ENCODE assay signal across 8 cellular contexts in the genomic region with DNA sequence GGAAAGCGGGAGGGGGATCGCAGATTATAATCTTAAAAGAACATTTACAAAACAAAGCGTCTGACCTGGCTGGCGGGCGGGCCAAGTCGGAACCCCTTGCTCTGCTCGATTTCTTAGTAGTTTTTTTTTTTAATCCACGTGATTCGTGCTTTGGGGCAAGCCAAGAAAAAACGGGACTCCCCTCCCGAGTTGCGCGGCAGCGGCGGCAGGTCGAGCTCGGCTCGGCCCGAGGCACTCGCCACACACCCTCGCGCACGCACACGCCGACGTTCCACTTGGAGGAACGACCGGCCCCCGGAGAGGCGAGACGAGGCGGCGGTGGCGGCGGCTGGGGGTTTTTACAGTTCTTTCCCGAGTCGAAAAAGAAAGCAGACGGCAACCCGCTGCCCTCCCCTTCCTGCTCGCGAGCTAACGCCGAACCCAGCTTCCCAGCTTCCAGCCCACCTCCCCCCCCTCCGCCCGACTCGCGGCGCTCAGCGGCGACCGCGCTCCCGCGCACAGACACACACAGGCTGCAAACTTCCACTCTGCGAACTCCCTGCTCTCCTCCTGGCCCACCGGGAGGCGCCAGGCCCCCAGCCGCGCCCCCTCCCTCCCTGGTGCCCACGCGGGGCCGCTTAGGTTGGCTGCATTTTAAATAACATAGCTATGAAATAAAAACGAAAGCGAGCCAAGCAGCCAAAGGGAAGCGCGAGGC. TPM values are rescaled to one million over a fixed set of nuclear protein-coding genes. Genes with fewer than 3 reads are reported as not detected.
DNase-seq lines count a peak whose midpoint lies in the region; ATAC-seq, FAIRE-seq and TF ChIP-seq lines count a peak whose summit lies in the region.

No MANE protein-coding gene starts in this region.

- peak overlapping the region; percentile 92 for H3K4me3 Mint-ChIP-seq in HFFc6
- peak overlapping the region; percentile 83 for H3K4me3 Mint-ChIP-seq in dendritic cell treated with granulocyte-macrophage colony-stimulating factor and Interleukin-4, amounts not matched to agents 40 ng/mL and 50 ng/mL, for 4 days
- peak overlapping the region; percentile 91 for H3K4me3 Mint-ChIP-seq in stimulated activated naive CD8-positive, alpha-beta T cell treated with anti-CD3 and anti-CD28 coated beads, Interleukin-15, Interleukin-2, amounts not matched to agents 100 ng/mL and 50 ng/mL, for 24 hours

- H3K79me1 ChIP-seq in mesenchymal stem cell (replicated peaks; ENCODE audit: low read length, poor library complexity, severe bottlenecking): peaks cover 3% of the 10 kb centered on the region

- no peak overlapping the region for H2AFZ ChIP-seq in mesenchymal stem cell (ENCODE audit: low read depth, low read length)

- H4K91ac ChIP-seq in mesenchymal stem cell (ENCODE audit: low read length): no peak overlapping the region

- under 1% methylated on average over 34 of the region's 66 CpGs for WGBS in mesenchymal stem cell

- peak overlapping the region; percentile 48 for H3K9ac ChIP-seq in mesenchymal stem cell (ENCODE audit: low read length)

- TF ChIP-seq CTCF in AG10803 (conservative IDR thresholded peaks at IDR 0.05; ENCODE audit: low read length) (no peak), HFFc6 (IDR thresholded peaks at IDR 0.05) (no peak)

- H3K4me2 ChIP-seq in mesenchymal stem cell (ENCODE audit: low read length, poor library complexity, severe bottlenecking): peak overlapping the region; percentile 89

- no peaks in the 10 kb centered on the region for H3K9me3 Mint-ChIP-seq in HFFc6
- no peaks in the 10 kb centered on the region for H3K9me3 Mint-ChIP-seq in dendritic cell treated with granulocyte-macrophage colony-stimulating factor and Interleukin-4, amounts not matched to agents 40 ng/mL and 50 ng/mL, for 4 days
- no peaks in the 10 kb centered on the region for H3K9me3 Mint-ChIP-seq in stimulated activated naive CD8-positive, alpha-beta T cell treated with anti-CD3 and anti-CD28 coated beads, Interleukin-15, Interleukin-2, amounts not matched to agents 100 ng/mL and 50 ng/mL, for 24 hours

- H2AK5ac ChIP-seq in mesenchymal stem cell (ENCODE audit: low read length, severe bottlenecking): no peak overlapping the region

- no peak overlapping the region for H2BK5ac ChIP-seq in mesenchymal stem cell (ENCODE audit: low read depth, low read length, poor library complexity, severe bottlenecking)

- H3K4me1 Mint-ChIP-seq in HFFc6 (ENCODE audit: low read depth): peaks cover 23% of the 10 kb centered on the region
- peaks cover 45% of the 10 kb centered on the region for H3K4me1 Mint-ChIP-seq in dendritic cell treated with granulocyte-macrophage colony-stimulating factor and Interleukin-4, amounts not matched to agents 40 ng/mL and 50 ng/mL, for 4 days (ENCODE audit: low read depth)
- H3K4me1 Mint-ChIP-seq in stimulated activated naive CD8-positive, alpha-beta T cell treated with anti-CD3 and anti-CD28 coated beads, Interleukin-15, Interleukin-2, amounts not matched to agents 100 ng/mL and 50 ng/mL, for 24 hours (ENCODE audit: low read depth): peaks cover 39% of the 10 kb centered on the region

- no peaks in the 10 kb centered on the region for H3K27me3 Mint-ChIP-seq in HFFc6 (ENCODE audit: insufficient read depth)
- peaks cover 9% of the 10 kb centered on the region for H3K27me3 Mint-ChIP-seq in dendritic cell treated with granulocyte-macrophage colony-stimulating factor and Interleukin-4, amounts not matched to agents 40 ng/mL and 50 ng/mL, for 4 days
- H3K27me3 Mint-ChIP-seq in stimulated activated naive CD8-positive, alpha-beta T cell treated with anti-CD3 and anti-CD28 coated beads, Interleukin-15, Interleukin-2, amounts not matched to agents 100 ng/mL and 50 ng/mL, for 24 hours: no peaks in the 10 kb centered on the region

- peak overlapping the region; percentile 58 for H3K27ac Mint-ChIP-seq in HFFc6
- peak overlapping the region; percentile 84 for H3K27ac Mint-ChIP-seq in dendritic cell treated with granulocyte-macrophage colony-stimulating factor and Interleukin-4, amounts not matched to agents 40 ng/mL and 50 ng/mL, for 4 days
- peak overlapping the region; percentile 87 for H3K27ac Mint-ChIP-seq in stimulated activated naive CD8-positive, alpha-beta T cell treated with anti-CD3 and anti-CD28 coated beads, Interleukin-15, Interleukin-2, amounts not matched to agents 100 ng/mL and 50 ng/mL, for 24 hours

- intact Hi-C loops in dendritic cell treated with granulocyte-macrophage colony-stimulating factor and Interleukin-4, amounts not matched to agents 40 ng/mL and 50 ng/mL, for 4 days (cut with micrococcal nuclease): loop anchor here (10.0 kb wide), 1 partner anchor 82 kb away; no protein-coding TSS in a partner anchor

- H3K4me3 ChIP-seq in AG10803 (ENCODE audit: low read length): peak overlapping the region; percentile 62
- H3K4me3 ChIP-seq in mesenchymal stem cell (ENCODE audit: insufficient read depth in 1 of 2, low read depth in 1 of 2, low read length in 2 of 2): peak overlapping the region; percentile 71 to 76

- TF ChIP-seq POLR2A in H54 (IDR thresholded peaks at IDR 0.05; ENCODE audit: low read depth, low read length): no peak

- H3K27me3 ChIP-seq in mesenchymal stem cell (ENCODE audit: control insufficient read depth in 1 of 2, insufficient read depth in 1 of 2, low read length in 2 of 2): peaks cover 0 to 48% of the 10 kb centered on the region in 2 experiments

- FAIRE-seq in H54 (lab: Jason Lieb, UNC): no peak

- no peak overlapping the region for H2BK12ac ChIP-seq in mesenchymal stem cell (ENCODE audit: low read length in 2 of 2)

- H3K27ac ChIP-seq in mesenchymal stem cell (ENCODE audit: low read length, poor library complexity, severe bottlenecking): no peak overlapping the region

- H3K9me3 ChIP-seq in mesenchymal stem cell (ENCODE audit: control insufficient read depth, low read length): no peaks in the 10 kb centered on the region

- peak overlapping the region; percentile 49 for H2BK120ac ChIP-seq in mesenchymal stem cell (ENCODE audit: low read depth, low read length)

- H3K4ac ChIP-seq in mesenchymal stem cell (ENCODE audit: low read depth in 1 of 2, low read length in 2 of 2): no peak overlapping the region

- no peaks in the 10 kb centered on the region for H3K36me3 ChIP-seq in mesenchymal stem cell (ENCODE audit: control insufficient read depth in 1 of 2, insufficient read depth in 2 of 2, low read depth in 1 of 2, low read length in 2 of 2)

- DNase-seq in AG10803 (ENCODE audit: low read depth): no peak
- DNase-seq in HFFc6: no peak
- DNase-seq in mesenchymal stem cell: peak; percentile 72
- DNase-seq in NCI-H2029 (lab: John Stamatoyannopoulos, UW): no peak
- no peak for DNase-seq in H54 (ENCODE audit: insufficient read length, low spot score)

- no peak overlapping the region for H2BK15ac ChIP-seq in mesenchymal stem cell (ENCODE audit: low read depth, poor library complexity, severe bottlenecking)

- ATAC-seq in activated CD4-positive, CD25-positive, alpha-beta regulatory T cell treated with anti-CD3 and anti-CD28 coated beads, Interleukin-2, amount 50 U/mL, for 24 hours: peak; percentile 8 to 22

- peak overlapping the region; percentile 33 to 90 for H3K18ac ChIP-seq in mesenchymal stem cell (ENCODE audit: low read depth in 1 of 2, low read length in 2 of 2)

- no peaks in the 10 kb centered on the region for H3K36me3 Mint-ChIP-seq in HFFc6 (ENCODE audit: low read depth)
- peaks cover 13% of the 10 kb centered on the region for H3K36me3 Mint-ChIP-seq in dendritic cell treated with granulocyte-macrophage colony-stimulating factor and Interleukin-4, amounts not matched to agents 40 ng/mL and 50 ng/mL, for 4 days (ENCODE audit: low read depth)
- peaks cover 4% of the 10 kb centered on the region for H3K36me3 Mint-ChIP-seq in stimulated activated naive CD8-positive, alpha-beta T cell treated with anti-CD3 and anti-CD28 coated beads, Interleukin-15, Interleukin-2, amounts not matched to agents 100 ng/mL and 50 ng/mL, for 24 hours (ENCODE audit: low read depth)

- peaks cover 18% of the 10 kb centered on the region for H3K4me1 ChIP-seq in mesenchymal stem cell (ENCODE audit: control insufficient read depth, insufficient read depth, low read depth, low read length)

- peak overlapping the region in 1 of 2 experiments; percentile 60 for H3K14ac ChIP-seq in mesenchymal stem cell (ENCODE audit: low read length in 2 of 2)

- no peak overlapping the region for H4K8ac ChIP-seq in mesenchymal stem cell (ENCODE audit: low read length)

- H3K23ac ChIP-seq in mesenchymal stem cell (ENCODE audit: low read length in 2 of 2): no peak overlapping the region

RNA-seq across cellular contexts. Expression of gene BCOR, which starts 1.2 kb away (rescaled TPM):
- 10 to 100 TPM; 15.0 to 20.3 (median 18.3) TPM for total RNA-seq in HFFc6 (2021; fragmentation: NEBNext Ultra II Directional; extraction: Animal tissue kit (Norgen Biotek cat#: 25700))
- 16.0 TPM for polyA plus RNA-seq in mesenchymal stem cell (2013, experiment 1 of 2)
- 14.9 TPM for polyA plus RNA-seq in mesenchymal stem cell (2013, experiment 2 of 2)
